In the genomic region with DNA sequence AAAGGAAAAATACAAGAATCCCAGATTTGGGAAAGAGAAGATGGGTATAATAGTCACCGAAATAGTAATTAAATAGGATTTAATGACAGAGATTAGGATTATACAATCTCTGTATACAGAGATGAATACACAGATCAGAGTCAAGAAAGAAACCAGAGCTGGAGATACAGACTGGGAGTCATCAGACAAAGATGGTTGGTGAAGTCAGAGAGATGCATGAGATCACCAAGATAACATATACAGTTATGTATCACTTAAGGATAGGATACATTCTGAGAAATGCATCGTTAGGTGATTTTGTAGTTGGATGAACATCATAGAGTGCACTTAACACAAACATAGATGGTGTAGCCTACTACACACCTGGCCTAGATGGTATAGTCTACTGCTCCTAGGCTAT, we compare ENCODE assay signal across 33 cellular contexts. TPM values are rescaled to one million over a fixed set of nuclear protein-coding genes. Genes with fewer than 3 reads are reported as not detected.
"Had no signal": no experiment of that assay in that cellular context is flagged by ENCODE, and none has a peak within 500 bp of the region (broad histone marks: within the 10 kb centered on the region; RNA-seq: fewer than 3 reads in every experiment).

No MANE protein-coding gene starts in this region.

- ATAC-seq: activated CD4-positive, alpha-beta T cell treated with anti-CD3 and anti-CD28 coated beads for 36 hours; activated CD8-positive, alpha-beta memory T cell treated with anti-CD3 and anti-CD28 coated beads, Interleukin-2, amount 10 ng/mL, durations not matched to agents 7 days and 5 days; activated CD8-positive, alpha-beta T cell treated with anti-CD3 and anti-CD28 coated beads, Interleukin-2, amount 10 ng/mL, durations not matched to agents 7 days and 5 days; activated naive CD8-positive, alpha-beta T cell treated with anti-CD3 and anti-CD28 coated beads, Interleukin-2, amount 50 U/mL, for 24 hours; foreskin keratinocyte; gastrocnemius medialis had no signal

- DNase-seq: activated CD4-positive, alpha-beta memory T cell treated with anti-CD3 and anti-CD28 coated beads for 36 hours; activated CD4-positive, alpha-beta T cell treated with anti-CD3 and anti-CD28 coated beads for 36 hours; activated CD4-positive, alpha-beta T cell treated with anti-CD3 and anti-CD28 coated beads, Interleukin-2, amount 10 ng/mL, durations not matched to agents 24 days and 14 days; activated CD4-positive, CD25-positive, alpha-beta regulatory T cell; activated CD4-positive, CD25-positive, alpha-beta regulatory T cell treated with anti-CD3 and anti-CD28 coated beads, Interleukin-2, amount 50 U/mL, for 72 hours; activated CD8-positive, alpha-beta memory T cell treated with anti-CD3 and anti-CD28 coated beads, Interleukin-2, amount 10 ng/mL, durations not matched to agents 7 days and 5 days; activated CD8-positive, alpha-beta memory T cell treated with anti-CD3 and anti-CD28 coated beads, Interleukin-2, amount 50 U/mL, for 4 hours; activated CD8-positive, alpha-beta T cell treated with anti-CD3 and anti-CD28 coated beads, Interleukin-2, amount 10 ng/mL, durations not matched to agents 7 days and 5 days; activated effector memory CD4-positive, alpha-beta T cell treated with anti-CD3 and anti-CD28 coated beads, Interleukin-2, amount 50 U/mL, for 16 hours; activated naive CD4-positive, alpha-beta T cell treated with anti-CD3 and anti-CD28 coated beads for 36 hours; activated naive CD8-positive, alpha-beta T cell treated with anti-CD3 and anti-CD28 coated beads for 36 hours; activated naive CD8-positive, alpha-beta T cell treated with anti-CD3 and anti-CD28 coated beads, Interleukin-2, amount 50 U/mL, for 24 hours; activated T-cell treated with anti-CD3 and anti-CD28 coated beads, Interleukin-2, amount 50 U/mL, for 1 hour; activated T-cell treated with anti-CD3 and anti-CD28 coated beads, Interleukin-2, amount 50 U/mL, for 48 hours; central memory CD4-positive, alpha-beta T cell; cerebellar nuclear complex; colonic mucosa; dorsolateral prefrontal cortex; effector memory CD4-positive, alpha-beta T cell; endodermal cell; erythroblast; foreskin keratinocyte; gastrocnemius medialis; glutamatergic neuron; T-helper 2 cell had no signal

- H3K27me3 Mint-ChIP-seq: activated CD4-positive, alpha-beta memory T cell treated with anti-CD3 and anti-CD28 coated beads for 36 hours; activated naive CD8-positive, alpha-beta T cell treated with anti-CD3 and anti-CD28 coated beads for 36 hours; brain had no signal

- H3K4me1 Mint-ChIP-seq: activated CD4-positive, alpha-beta T cell treated with anti-CD3 and anti-CD28 coated beads for 36 hours; activated CD4-positive, alpha-beta T cell treated with anti-CD3 and anti-CD28 coated beads, Interleukin-2, amount 10 ng/mL, durations not matched to agents 24 days and 14 days; activated naive CD4-positive, alpha-beta T cell treated with anti-CD3 and anti-CD28 coated beads, Interleukin-2, amount 50 U/mL, for 24 hours; activated naive CD8-positive, alpha-beta T cell treated with anti-CD3 and anti-CD28 coated beads for 36 hours; activated naive CD8-positive, alpha-beta T cell treated with anti-CD3 and anti-CD28 coated beads, Interleukin-2, amount 50 U/mL, for 24 hours; brain; endodermal cell had no signal

- H3K4me3 Mint-ChIP-seq: activated CD4-positive, alpha-beta memory T cell treated with anti-CD3 and anti-CD28 coated beads for 36 hours; activated CD4-positive, alpha-beta T cell treated with anti-CD3 and anti-CD28 coated beads for 36 hours; activated CD4-positive, alpha-beta T cell treated with anti-CD3 and anti-CD28 coated beads, Interleukin-2, amount 10 ng/mL, durations not matched to agents 24 days and 14 days; activated CD8-positive, alpha-beta memory T cell treated with anti-CD3 and anti-CD28 coated beads, Interleukin-2, amount 10 ng/mL, durations not matched to agents 7 days and 5 days; activated CD8-positive, alpha-beta T cell treated with anti-CD3 and anti-CD28 coated beads, Interleukin-2, amount 10 ng/mL, durations not matched to agents 7 days and 5 days; activated naive CD4-positive, alpha-beta T cell treated with anti-CD3 and anti-CD28 coated beads for 36 hours; activated naive CD4-positive, alpha-beta T cell treated with anti-CD3 and anti-CD28 coated beads, Interleukin-2, amount 50 U/mL, for 24 hours; activated naive CD8-positive, alpha-beta T cell treated with anti-CD3 and anti-CD28 coated beads for 36 hours; activated naive CD8-positive, alpha-beta T cell treated with anti-CD3 and anti-CD28 coated beads, Interleukin-2, amount 50 U/mL, for 24 hours; activated T-helper 1 cell treated with anti-CD3 and anti-CD28 coated beads, Interleukin-12 subunit alpha, Interleukin-12 subunit beta, Interleukin-2, Interleukin-4 antibody, amounts not matched to agents 30 ng/mL and 10 ng/mL and 1 ng/mL, durations not matched to agents 14 hours and 24 hours and 36 hours; brain; endodermal cell had no signal

- H3K4me3 ChIP-seq: ascending aorta, breast epithelium, cardiac muscle cell, colonic mucosa, dorsolateral prefrontal cortex, esophagus muscularis mucosa, gastrocnemius medialis had no signal

- H3K9me3 Mint-ChIP-seq: activated CD4-positive, alpha-beta memory T cell treated with anti-CD3 and anti-CD28 coated beads for 36 hours; activated CD4-positive, alpha-beta T cell treated with anti-CD3 and anti-CD28 coated beads, Interleukin-2, amount 10 ng/mL, durations not matched to agents 24 days and 14 days; activated naive CD4-positive, alpha-beta T cell treated with anti-CD3 and anti-CD28 coated beads for 36 hours; activated naive CD4-positive, alpha-beta T cell treated with anti-CD3 and anti-CD28 coated beads, Interleukin-2, amount 50 U/mL, for 24 hours; activated naive CD8-positive, alpha-beta T cell treated with anti-CD3 and anti-CD28 coated beads for 36 hours; activated naive CD8-positive, alpha-beta T cell treated with anti-CD3 and anti-CD28 coated beads, Interleukin-2, amount 50 U/mL, for 24 hours; activated T-helper 1 cell treated with anti-CD3 and anti-CD28 coated beads, Interleukin-12 subunit alpha, Interleukin-12 subunit beta, Interleukin-2, Interleukin-4 antibody, amounts not matched to agents 30 ng/mL and 10 ng/mL and 1 ng/mL, durations not matched to agents 14 hours and 24 hours and 36 hours; activated T-helper 2 cell treated with anti-CD3 and anti-CD28 coated beads, Interferon-gamma antibody, Interleukin-2, Interleukin-4, amounts not matched to agents 10 μg/mL and 5 μg/mL and 100 μg/mL, durations not matched to agents 14 hours and 24 hours and 36 hours; endodermal cell had no signal

- H3K9me3 ChIP-seq: ascending aorta, breast epithelium, colonic mucosa, esophagus muscularis mucosa, gastrocnemius medialis had no signal

- H3K27ac Mint-ChIP-seq: activated CD4-positive, alpha-beta memory T cell treated with anti-CD3 and anti-CD28 coated beads for 36 hours; activated CD4-positive, alpha-beta T cell treated with anti-CD3 and anti-CD28 coated beads for 36 hours; activated CD4-positive, alpha-beta T cell treated with anti-CD3 and anti-CD28 coated beads, Interleukin-2, amount 10 ng/mL, durations not matched to agents 24 days and 14 days; activated CD8-positive, alpha-beta memory T cell treated with anti-CD3 and anti-CD28 coated beads, Interleukin-2, amount 10 ng/mL, durations not matched to agents 7 days and 5 days; activated CD8-positive, alpha-beta T cell treated with anti-CD3 and anti-CD28 coated beads, Interleukin-2, amount 10 ng/mL, durations not matched to agents 7 days and 5 days; activated naive CD4-positive, alpha-beta T cell treated with anti-CD3 and anti-CD28 coated beads for 36 hours; activated naive CD4-positive, alpha-beta T cell treated with anti-CD3 and anti-CD28 coated beads, Interleukin-2, amount 50 U/mL, for 24 hours; activated naive CD8-positive, alpha-beta T cell treated with anti-CD3 and anti-CD28 coated beads for 36 hours; activated naive CD8-positive, alpha-beta T cell treated with anti-CD3 and anti-CD28 coated beads, Interleukin-2, amount 50 U/mL, for 24 hours; activated T-helper 1 cell treated with anti-CD3 and anti-CD28 coated beads, Interleukin-12 subunit alpha, Interleukin-12 subunit beta, Interleukin-2, Interleukin-4 antibody, amounts not matched to agents 30 ng/mL and 10 ng/mL and 1 ng/mL, durations not matched to agents 14 hours and 24 hours and 36 hours; activated T-helper 2 cell treated with anti-CD3 and anti-CD28 coated beads, Interferon-gamma antibody, Interleukin-2, Interleukin-4, amounts not matched to agents 10 μg/mL and 5 μg/mL and 100 μg/mL, durations not matched to agents 14 hours and 24 hours and 36 hours; brain; endodermal cell had no signal

- H3K27ac ChIP-seq: breast epithelium, cardiac muscle cell, colonic mucosa, dorsolateral prefrontal cortex, esophagus muscularis mucosa, foreskin keratinocyte, gastrocnemius medialis had no signal

- H3K36me3 ChIP-seq: ascending aorta, breast epithelium, cardiac muscle cell, colonic mucosa, esophagus muscularis mucosa, gastrocnemius medialis had no signal

- H3K36me3 Mint-ChIP-seq: activated CD4-positive, alpha-beta memory T cell treated with anti-CD3 and anti-CD28 coated beads for 36 hours; activated CD8-positive, alpha-beta memory T cell treated with anti-CD3 and anti-CD28 coated beads, Interleukin-2, amount 10 ng/mL, durations not matched to agents 7 days and 5 days; activated naive CD4-positive, alpha-beta T cell treated with anti-CD3 and anti-CD28 coated beads, Interleukin-2, amount 50 U/mL, for 24 hours; activated naive CD8-positive, alpha-beta T cell treated with anti-CD3 and anti-CD28 coated beads for 36 hours; brain had no signal

- H3K4me1 ChIP-seq: ascending aorta, breast epithelium, colonic mucosa, foreskin keratinocyte, gastrocnemius medialis had no signal

- H3K27me3 ChIP-seq: ascending aorta, breast epithelium, cardiac muscle cell, colonic mucosa, dorsolateral prefrontal cortex, esophagus muscularis mucosa, foreskin keratinocyte, gastrocnemius medialis had no signal

RNA-seq across cellular contexts. Expression of gene VCAM1, which starts 49.8 kb away (rescaled TPM):
- total RNA-seq: activated CD4-positive, alpha-beta memory T cell treated with anti-CD3 and anti-CD28 coated beads for 36 hours; activated CD4-positive, alpha-beta T cell treated with anti-CD3 and anti-CD28 coated beads for 36 hours; activated CD4-positive, alpha-beta T cell treated with anti-CD3 and anti-CD28 coated beads, Interleukin-2, amount 10 ng/mL, durations not matched to agents 24 days and 14 days; activated naive CD4-positive, alpha-beta T cell treated with anti-CD3 and anti-CD28 coated beads for 36 hours; activated T-helper 2 cell treated with anti-CD3 and anti-CD28 coated beads, Interferon-gamma antibody, Interleukin-2, Interleukin-4, amounts not matched to agents 10 μg/mL and 5 μg/mL and 100 μg/mL, durations not matched to agents 14 hours and 24 hours and 36 hours; foreskin keratinocyte had no signal
- polyA plus RNA-seq: foreskin keratinocyte had no signal
